ENCODE assay signal across 1 cellular context in genomic region chr7:4801839-4802231, GRCh38.
A peak's percentile ranks its signal among the peaks of the same experiment; 100 is the strongest.
TF ChIP-seq lines count a peak whose summit lies in the region.

No MANE protein-coding gene starts in this region.

TF ChIP-seq in HepG2, 621 proteins besides CTCF, POLR2A, EP300 and RAD21:
- TF ChIP-seq, protein P1, sequence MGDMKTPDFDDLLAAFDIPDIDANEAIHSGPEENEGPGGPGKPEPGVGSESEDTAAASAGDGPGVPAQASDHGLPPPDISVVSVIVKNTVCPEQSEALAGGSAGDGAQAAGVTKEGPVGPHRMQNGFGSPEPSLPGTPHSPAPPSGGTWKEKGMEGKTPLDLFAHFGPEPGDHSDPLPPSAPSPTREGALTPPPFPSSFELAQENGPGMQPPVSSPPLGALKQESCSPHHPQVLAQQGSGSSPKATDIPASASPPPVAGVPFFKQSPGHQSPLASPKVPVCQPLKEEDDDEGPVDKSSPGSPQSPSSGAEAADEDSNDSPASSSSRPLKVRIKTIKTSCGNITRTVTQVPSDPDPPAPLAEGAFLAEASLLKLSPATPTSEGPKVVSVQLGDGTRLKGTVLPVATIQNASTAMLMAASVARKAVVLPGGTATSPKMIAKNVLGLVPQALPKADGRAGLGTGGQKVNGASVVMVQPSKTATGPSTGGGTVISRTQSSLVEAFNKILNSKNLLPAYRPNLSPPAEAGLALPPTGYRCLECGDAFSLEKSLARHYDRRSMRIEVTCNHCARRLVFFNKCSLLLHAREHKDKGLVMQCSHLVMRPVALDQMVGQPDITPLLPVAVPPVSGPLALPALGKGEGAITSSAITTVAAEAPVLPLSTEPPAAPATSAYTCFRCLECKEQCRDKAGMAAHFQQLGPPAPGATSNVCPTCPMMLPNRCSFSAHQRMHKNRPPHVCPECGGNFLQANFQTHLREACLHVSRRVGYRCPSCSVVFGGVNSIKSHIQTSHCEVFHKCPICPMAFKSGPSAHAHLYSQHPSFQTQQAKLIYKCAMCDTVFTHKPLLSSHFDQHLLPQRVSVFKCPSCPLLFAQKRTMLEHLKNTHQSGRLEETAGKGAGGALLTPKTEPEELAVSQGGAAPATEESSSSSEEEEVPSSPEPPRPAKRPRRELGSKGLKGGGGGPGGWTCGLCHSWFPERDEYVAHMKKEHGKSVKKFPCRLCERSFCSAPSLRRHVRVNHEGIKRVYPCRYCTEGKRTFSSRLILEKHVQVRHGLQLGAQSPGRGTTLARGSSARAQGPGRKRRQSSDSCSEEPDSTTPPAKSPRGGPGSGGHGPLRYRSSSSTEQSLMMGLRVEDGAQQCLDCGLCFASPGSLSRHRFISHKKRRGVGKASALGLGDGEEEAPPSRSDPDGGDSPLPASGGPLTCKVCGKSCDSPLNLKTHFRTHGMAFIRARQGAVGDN (CRISPR knock-in tag; IDR thresholded peaks at IDR 0.05) = peak; percentile 18; the same call in 1 of the 2 replicates
- no peak for TF ChIP-seq ZZZ3 (CRISPR knock-in tag; IDR thresholded peaks at IDR 0.05; ENCODE audit: borderline replicate concordance)
- TF ChIP-seq, protein P2, sequence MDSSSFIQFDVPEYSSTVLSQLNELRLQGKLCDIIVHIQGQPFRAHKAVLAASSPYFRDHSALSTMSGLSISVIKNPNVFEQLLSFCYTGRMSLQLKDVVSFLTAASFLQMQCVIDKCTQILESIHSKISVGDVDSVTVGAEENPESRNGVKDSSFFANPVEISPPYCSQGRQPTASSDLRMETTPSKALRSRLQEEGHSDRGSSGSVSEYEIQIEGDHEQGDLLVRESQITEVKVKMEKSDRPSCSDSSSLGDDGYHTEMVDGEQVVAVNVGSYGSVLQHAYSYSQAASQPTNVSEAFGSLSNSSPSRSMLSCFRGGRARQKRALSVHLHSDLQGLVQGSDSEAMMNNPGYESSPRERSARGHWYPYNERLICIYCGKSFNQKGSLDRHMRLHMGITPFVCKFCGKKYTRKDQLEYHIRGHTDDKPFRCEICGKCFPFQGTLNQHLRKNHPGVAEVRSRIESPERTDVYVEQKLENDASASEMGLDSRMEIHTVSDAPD (CRISPR knock-in tag; IDR thresholded peaks at IDR 0.05) = no peak
